Comparison of ENCODE assay signal across 8 cellular contexts in genomic region chr19:4352701-4353121, GRCh38. TPM values are rescaled to one million over a fixed set of nuclear protein-coding genes. Genes with fewer than 3 reads are reported as not detected.
DNase-seq lines count a peak whose midpoint lies in the region; ATAC-seq and TF ChIP-seq lines count a peak whose summit lies in the region.

No MANE protein-coding gene starts in this region.

- H3K79me2 ChIP-seq in osteoblast (ENCODE audit: insufficient read depth, low read length), result no peaks in the 10 kb centered on the region

- no peaks in the 10 kb centered on the region for H3K27me3 ChIP-seq in osteoblast (ENCODE audit: insufficient read depth, low read length)

- peak; percentile 59 for TF ChIP-seq CTCF in osteoblast (IDR thresholded peaks at IDR 0.05; ENCODE audit: extremely low read depth, low read depth, low read length)

- H3K36me3 Mint-ChIP-seq in activated CD8-positive, alpha-beta memory T cell treated with anti-CD3 and anti-CD28 coated beads, Interleukin-2, amount 10 ng/mL, durations not matched to agents 7 days and 5 days, result no peaks in the 10 kb centered on the region

- H3K4me2 ChIP-seq in osteoblast (ENCODE audit: insufficient read depth, low read length), result no peak overlapping the region

- H3K27ac ChIP-seq in osteoblast (ENCODE audit: low read depth, low read length), result no peak overlapping the region

- ATAC-seq in activated CD8-positive, alpha-beta memory T cell treated with anti-CD3 and anti-CD28 coated beads, Interleukin-2, amount 10 ng/mL, durations not matched to agents 7 days and 5 days, result peak; percentile 69
- no peak for ATAC-seq in GM19035 (IDR thresholded peaks at IDR 0.05; ENCODE audit: unreplicated experiment)

- CTCF ChIA-PET in activated CD8-positive, alpha-beta memory T cell treated with anti-CD3 and anti-CD28 coated beads, Interleukin-2, amount 10 ng/mL, durations not matched to agents 7 days and 5 days (lab: Charles Lee), result interaction anchor here (0.6 to 5.8 kb wide), 38 partner anchors 9 to 367 kb away, joined by 3 to 125 read pairs (median 6); partner anchors contain the start of genes CHAF1A, FSD1, MPND and SH3GL1

- no peaks in the 10 kb centered on the region for H3K9me3 Mint-ChIP-seq in activated CD8-positive, alpha-beta memory T cell treated with anti-CD3 and anti-CD28 coated beads, Interleukin-2, amount 10 ng/mL, durations not matched to agents 7 days and 5 days (ENCODE audit: low read depth)

- no peaks in the 10 kb centered on the region for H3K27me3 Mint-ChIP-seq in activated CD8-positive, alpha-beta memory T cell treated with anti-CD3 and anti-CD28 coated beads, Interleukin-2, amount 10 ng/mL, durations not matched to agents 7 days and 5 days

- DNase-seq in NOMO-1 (lab: John Stamatoyannopoulos, UW; ENCODE audit: unreplicated experiment in 2 of 2), result peak; percentile 25 to 44
- DNase-seq in NOMO-1 treated with dmso at 0.1 percent for 144 hours (lab: John Stamatoyannopoulos, UW; ENCODE audit: unreplicated experiment), result no peak
- DNase-seq in NCI-H524 treated with DMSO at 0.1 percent for 48 hours (lab: John Stamatoyannopoulos, UW), result peak; percentile 10
- DNase-seq in activated CD8-positive, alpha-beta memory T cell treated with anti-CD3 and anti-CD28 coated beads, Interleukin-2, amount 10 ng/mL, durations not matched to agents 7 days and 5 days, result peak; percentile 76
- DNase-seq in fibroblast of gingiva (ENCODE audit: low read depth), result peak; percentile 60
- DNase-seq in osteoblast (ENCODE audit: insufficient read length, low spot score, missing footprints), result peak; percentile 95
- no peak for DNase-seq in NCI-H2081 treated with DMSO at 0.1 percent for 48 hours (lab: John Stamatoyannopoulos, UW)

- no peaks in the 10 kb centered on the region for H3K4me1 ChIP-seq in osteoblast (ENCODE audit: insufficient read depth, low read length)

- H2AFZ ChIP-seq in osteoblast (ENCODE audit: low read length), result no peak overlapping the region

- no peaks in the 10 kb centered on the region for H3K9me3 ChIP-seq in osteoblast (ENCODE audit: low read depth, low read length)

- H3K4me3 Mint-ChIP-seq in activated CD8-positive, alpha-beta memory T cell treated with anti-CD3 and anti-CD28 coated beads, Interleukin-2, amount 10 ng/mL, durations not matched to agents 7 days and 5 days, result no peak overlapping the region

- no peaks in the 10 kb centered on the region for H3K36me3 ChIP-seq in osteoblast (ENCODE audit: insufficient read depth, low read length)

- no peak overlapping the region for H3K27ac Mint-ChIP-seq in activated CD8-positive, alpha-beta memory T cell treated with anti-CD3 and anti-CD28 coated beads, Interleukin-2, amount 10 ng/mL, durations not matched to agents 7 days and 5 days

- no peak overlapping the region for H3K4me3 ChIP-seq in osteoblast (ENCODE audit: insufficient read depth, low read length)

- H4K20me1 ChIP-seq in osteoblast (ENCODE audit: insufficient read depth, low read length), result no peaks in the 10 kb centered on the region

- H3K4me1 Mint-ChIP-seq in activated CD8-positive, alpha-beta memory T cell treated with anti-CD3 and anti-CD28 coated beads, Interleukin-2, amount 10 ng/mL, durations not matched to agents 7 days and 5 days, result peaks cover 1% of the 10 kb centered on the region

RNA-seq across cellular contexts. Expression of gene MPND, which starts 9.3 kb away (rescaled TPM):
- 10 to 100 TPM; 24.1 to 25.4 TPM for total RNA-seq in activated CD8-positive, alpha-beta memory T cell treated with anti-CD3 and anti-CD28 coated beads, Interleukin-2, amount 10 ng/mL, durations not matched to agents 7 days and 5 days
- 6.8 and 6.9 TPM in 2 replicates for total RNA-seq in osteoblast

RNA-seq across cellular contexts. Expression of gene STAP2, which starts 14.1 kb away (rescaled TPM):
- 1 to 10 TPM; 8.8 to 9.6 TPM for total RNA-seq in activated CD8-positive, alpha-beta memory T cell treated with anti-CD3 and anti-CD28 coated beads, Interleukin-2, amount 10 ng/mL, durations not matched to agents 7 days and 5 days
- 2.4 and 2.5 TPM in 2 replicates for total RNA-seq in osteoblast

RNA-seq across cellular contexts. Expression of gene SH3GL1, which starts 47.6 kb away (rescaled TPM):
- total RNA-seq in activated CD8-positive, alpha-beta memory T cell treated with anti-CD3 and anti-CD28 coated beads, Interleukin-2, amount 10 ng/mL, durations not matched to agents 7 days and 5 days, result 10 to 100 TPM; 43.3 to 57.7 TPM
- 83.2 and 84.9 TPM in 2 replicates for total RNA-seq in osteoblast

RNA-seq across cellular contexts. Expression of gene FSD1, which starts 48.3 kb away (rescaled TPM):
- 10 to 100 TPM; 24.7 to 30.6 TPM for total RNA-seq in activated CD8-positive, alpha-beta memory T cell treated with anti-CD3 and anti-CD28 coated beads, Interleukin-2, amount 10 ng/mL, durations not matched to agents 7 days and 5 days
- 0.29 and 1.1 TPM in 2 replicates for total RNA-seq in osteoblast

RNA-seq across cellular contexts. Expression of gene CHAF1A, which starts 49.7 kb away (rescaled TPM):
- total RNA-seq in activated CD8-positive, alpha-beta memory T cell treated with anti-CD3 and anti-CD28 coated beads, Interleukin-2, amount 10 ng/mL, durations not matched to agents 7 days and 5 days, result 100 to 1,000 TPM; 118 to 126 TPM
- total RNA-seq in osteoblast, result 3.6 and 5.6 TPM in 2 replicates

Comparison
In these comparisons a context has a peak if more than half of its experiments do, and no peak if none do; other contexts are left out.
1. DNase-seq: peak in NOMO-1 (2 of 2), NCI-H524 treated with DMSO at 0.1 percent for 48 hours (single experiment), activated CD8-positive, alpha-beta memory T cell treated with anti-CD3 and anti-CD28 coated beads, Interleukin-2, amount 10 ng/mL, durations not matched to agents 7 days and 5 days (single experiment), fibroblast of gingiva (single experiment) and osteoblast (single experiment); none in NOMO-1 treated with dmso at 0.1 percent for 144 hours (single experiment) and NCI-H2081 treated with DMSO at 0.1 percent for 48 hours (single experiment).